In genomic region chr6:129279343-129280104, GRCh38 we compare ENCODE assay signal across 18 cellular contexts.
DNase-seq lines count a peak whose midpoint lies in the region; ATAC-seq and TF ChIP-seq lines count a peak whose summit lies in the region.
"Had no signal": no experiment of that assay in that cellular context is flagged by ENCODE, and none has a peak within 500 bp of the region (broad histone marks: within the 10 kb centered on the region; RNA-seq: fewer than 3 reads in every experiment).

No MANE protein-coding gene starts in this region.

- no peaks in the 10 kb centered on the region for H3K9me3 Mint-ChIP-seq in CD4-positive, alpha-beta memory T cell
- H3K9me3 Mint-ChIP-seq in natural killer cell treated with Interleukin-12 subunit alpha and Interleukin-12 subunit beta and Interleukin-15 and Interleukin-18, amount 100 ng/mL, for 72 hours = no peaks in the 10 kb centered on the region
- H3K9me3 Mint-ChIP-seq: CD4-positive, CD25-positive, alpha-beta regulatory T cell had no signal

- intact Hi-C loops in CD4-positive, alpha-beta memory T cell (cut with micrococcal nuclease) = no loop called here
- intact Hi-C loops in IMR-90 (cut with micrococcal nuclease) = no loop called here

- no TSS peak for BruUV-seq in IMR-90 (replicated peaks; lab: Mats Ljungman, UMichigan)

- H4K8ac ChIP-seq in IMR-90 (ENCODE audit: low read depth in 2 of 2, low read length in 2 of 2) = no peak overlapping the region

- H2AFZ ChIP-seq in IMR-90 (replicated peaks; ENCODE audit: low read length, poor library complexity) = no peak overlapping the region

- H2BK120ac ChIP-seq in IMR-90 (ENCODE audit: low read depth, low read length) = no peak overlapping the region

- H3K27me3 ChIP-seq in CD4-positive, alpha-beta memory T cell (ENCODE audit: insufficient read depth, low read length) = no peaks in the 10 kb centered on the region
- H3K27me3 ChIP-seq in IMR-90 (ENCODE audit: control insufficient read depth, insufficient read depth, low read length) = no peaks in the 10 kb centered on the region
- no peaks in the 10 kb centered on the region for H3K27me3 ChIP-seq in foreskin keratinocyte
- H3K27me3 ChIP-seq: SJCRH30 had no signal

- peak overlapping the region in 5 of 8 donors; percentile 6 to 60 (median 22) for H3K4me3 Mint-ChIP-seq in CD4-positive, alpha-beta memory T cell
- no peak overlapping the region for H3K4me3 Mint-ChIP-seq in natural killer cell treated with Interleukin-12 subunit alpha and Interleukin-12 subunit beta and Interleukin-15 and Interleukin-18, amount 100 ng/mL, for 72 hours
- H3K4me3 Mint-ChIP-seq: CD4-positive, CD25-positive, alpha-beta regulatory T cell had no signal

- ATAC-seq in IMR-90 (ENCODE audit: low read depth) = no peak
- ATAC-seq in foreskin keratinocyte = peak; percentile 84
- no peak for ATAC-seq in natural killer cell treated with Interleukin-12 subunit alpha and Interleukin-12 subunit beta and Interleukin-15 and Interleukin-18, amount 100 ng/mL, for 72 hours
- ATAC-seq in HG03175 (IDR thresholded peaks at IDR 0.05; ENCODE audit: unreplicated experiment) = no peak
- ATAC-seq in HG02970 (IDR thresholded peaks at IDR 0.05; ENCODE audit: low FRiP score, unreplicated experiment) = no peak
- ATAC-seq: K562 had no signal

- H3K36me3 Mint-ChIP-seq in CD4-positive, alpha-beta memory T cell = no peaks in the 10 kb centered on the region
- H3K36me3 Mint-ChIP-seq in natural killer cell treated with Interleukin-12 subunit alpha and Interleukin-12 subunit beta and Interleukin-15 and Interleukin-18, amount 100 ng/mL, for 72 hours = no peaks in the 10 kb centered on the region
- H3K36me3 Mint-ChIP-seq: CD4-positive, CD25-positive, alpha-beta regulatory T cell had no signal

- H3K36me3 ChIP-seq in CD4-positive, alpha-beta memory T cell (ENCODE audit: insufficient read depth, low read length) = no peaks in the 10 kb centered on the region
- H3K36me3 ChIP-seq in IMR-90 (ENCODE audit: control insufficient read depth, insufficient read depth, low read length) = no peaks in the 10 kb centered on the region
- H3K36me3 ChIP-seq: SJCRH30 had no signal

- H3K79me1 ChIP-seq in IMR-90 (ENCODE audit: low read depth in 1 of 2, low read length in 2 of 2) = no peaks in the 10 kb centered on the region

- H2AK5ac ChIP-seq in IMR-90 (ENCODE audit: low read depth, low read length) = no peak overlapping the region

- no peak overlapping the region for H3K56ac ChIP-seq in IMR-90 (ENCODE audit: extremely low read depth, insufficient read depth, low read length)

- no peak overlapping the region for H2BK15ac ChIP-seq in IMR-90 (ENCODE audit: low read depth, low read length)

- H4K5ac ChIP-seq in IMR-90 (ENCODE audit: low read depth, low read length) = no peak overlapping the region

- DNase-seq in CD4-positive, alpha-beta memory T cell = no peak
- DNase-seq in IMR-90 (no peak), foreskin keratinocyte (peak; percentile 33 to 58), NCI-H748 (lab: John Stamatoyannopoulos, UW; ENCODE audit: unreplicated experiment) (no peak)
- no peak for DNase-seq in natural killer cell treated with Interleukin-12 subunit alpha and Interleukin-12 subunit beta and Interleukin-15 and Interleukin-18, amount 100 ng/mL, for 72 hours (ENCODE audit: low spot score)
- DNase-seq: ACHN; AML-193; CD4-positive, CD25-positive, alpha-beta regulatory T cell; DND-41; HCEC 1CT; NCI-H187; NCI-H69; NK-92 treated with Interleukin-12 subunit alpha and Interleukin-12 subunit beta, amount 100 ng/mL, for 24 hours; RPMI8226; SJCRH30 had no signal

- H4K20me1 ChIP-seq in IMR-90 (ENCODE audit: insufficient read depth, low read length) = no peaks in the 10 kb centered on the region

- POLR2A ChIA-PET in CD4-positive, alpha-beta memory T cell (lab: Charles Lee; ENCODE audit: partially characterized antibody) = no interaction called here
- POLR2A ChIA-PET in IMR-90 (lab: Charles Lee; ENCODE audit: unreplicated experiment) = no interaction called here

- H3K14ac ChIP-seq in IMR-90 (replicated peaks; ENCODE audit: low read depth, low read length) = no peak overlapping the region

- peak overlapping the region; percentile 49 to 91 (median 82) for H3K27ac Mint-ChIP-seq in CD4-positive, alpha-beta memory T cell
- peak overlapping the region; percentile 3 to 27 for H3K27ac Mint-ChIP-seq in natural killer cell treated with Interleukin-12 subunit alpha and Interleukin-12 subunit beta and Interleukin-15 and Interleukin-18, amount 100 ng/mL, for 72 hours
- H3K27ac Mint-ChIP-seq: CD4-positive, CD25-positive, alpha-beta regulatory T cell had no signal

- peak overlapping the region; percentile 31 for H2AK9ac ChIP-seq in IMR-90 (replicated peaks; ENCODE audit: low read depth, low read length, poor library complexity)

- CTCF ChIA-PET in CD4-positive, alpha-beta memory T cell (lab: Charles Lee; ENCODE audit: partially characterized antibody) = no interaction called here
- CTCF ChIA-PET in IMR-90 (lab: Yijun Ruan, JAX) = interaction anchor here (0.6 kb wide), 1 partner anchor 17 kb away, joined by 3 read pairs; no protein-coding TSS in a partner anchor

- no CpG with 5 or more reads among the region's 7 CpGs for WGBS in IMR-90 (ENCODE audit: extremely low coverage in 2 of 2, insufficient read length in 1 of 2), 2 experiments

- no peak overlapping the region for H3K4ac ChIP-seq in IMR-90 (ENCODE audit: low read depth, low read length)

- H3K4me1 ChIP-seq in CD4-positive, alpha-beta memory T cell (ENCODE audit: insufficient read depth, low read length) = peaks cover 47% of the 10 kb centered on the region
- 0 out of 2 replicates have a peak, but pooled peaks cover 2% of the 10 kb centered on the region for H3K4me1 ChIP-seq in IMR-90 (ENCODE audit: control insufficient read depth, insufficient read depth, low read length)
- H3K4me1 ChIP-seq in foreskin keratinocyte = peaks cover 7% of the 10 kb centered on the region

- H3K9me1 ChIP-seq in IMR-90 (ENCODE audit: insufficient read depth, low read length) = no peaks in the 10 kb centered on the region

- H3K9ac ChIP-seq in IMR-90 (ENCODE audit: low read depth, low read length) = no peak overlapping the region

- dilution Hi-C loops in IMR-90 (cut with HindIII; ENCODE audit: low sequenced_read_pairs, unreplicated experiment) = no loop called here

- H3K23ac ChIP-seq in IMR-90 (ENCODE audit: low read depth, low read length) = no peak overlapping the region

- H3K27ac ChIP-seq in CD4-positive, alpha-beta memory T cell (ENCODE audit: low read depth, low read length) = peak overlapping the region; percentile 61
- no peak overlapping the region for H3K27ac ChIP-seq in IMR-90 (ENCODE audit: insufficient read depth, low read length)
- H3K27ac ChIP-seq in foreskin keratinocyte = no peak overlapping the region
- H3K27ac ChIP-seq: SJCRH30 had no signal

- H4K91ac ChIP-seq in IMR-90 (ENCODE audit: insufficient read depth, low read depth, low read length) = no peak overlapping the region

- TF ChIP-seq CTCF in IMR-90 (conservative IDR thresholded peaks at IDR 0.05; ENCODE audit: low read depth, low read length) = no peak
- TF ChIP-seq CTCF in foreskin keratinocyte (conservative IDR thresholded peaks at IDR 0.05) = no peak

- in situ Hi-C loops in IMR-90 (cut with MboI; ENCODE audit: low sequenced_read_pairs) = no loop called here

- no peak for TF ChIP-seq RAD21 in IMR-90 (IDR thresholded peaks at IDR 0.05; ENCODE audit: low read length)

- H3K4me1 Mint-ChIP-seq in CD4-positive, alpha-beta memory T cell = peaks cover 31 to 64% (median 46%) of the 10 kb centered on the region in 4 donors
- H3K4me1 Mint-ChIP-seq in natural killer cell treated with Interleukin-12 subunit alpha and Interleukin-12 subunit beta and Interleukin-15 and Interleukin-18, amount 100 ng/mL, for 72 hours (ENCODE audit: low read depth in 2 of 2) = peaks cover 36% of the 10 kb centered on the region in 2 donors

- H3K4me3 ChIP-seq in CD4-positive, alpha-beta memory T cell (ENCODE audit: low read length in 2 of 2) = no peak overlapping the region
- no peak overlapping the region for H3K4me3 ChIP-seq in IMR-90 (ENCODE audit: insufficient read depth, low read depth, low read length)
- H3K4me3 ChIP-seq: K562, SJCRH30 had no signal

- TF ChIP-seq POLR2A in IMR-90 (IDR thresholded peaks at IDR 0.05; ENCODE audit: low read depth, low read length) = no peak

- no peak overlapping the region for H2BK20ac ChIP-seq in IMR-90 (ENCODE audit: low read depth, low read length)

- H3K18ac ChIP-seq in IMR-90 (ENCODE audit: low read depth, low read length) = no peak overlapping the region

- H3K27me3 Mint-ChIP-seq in CD4-positive, alpha-beta memory T cell = peaks cover 0 to 2% of the 10 kb centered on the region in 2 donors
- H3K27me3 Mint-ChIP-seq in natural killer cell treated with Interleukin-12 subunit alpha and Interleukin-12 subunit beta and Interleukin-15 and Interleukin-18, amount 100 ng/mL, for 72 hours = no peaks in the 10 kb centered on the region
- H3K27me3 Mint-ChIP-seq: CD4-positive, CD25-positive, alpha-beta regulatory T cell had no signal

- H3K9me3 ChIP-seq in CD4-positive, alpha-beta memory T cell (ENCODE audit: control insufficient read depth in 1 of 2, low read length in 2 of 2) = no peaks in the 10 kb centered on the region
- H3K9me3 ChIP-seq in IMR-90 (ENCODE audit: control insufficient read depth, insufficient read depth, low read length) = no peaks in the 10 kb centered on the region
- H3K9me3 ChIP-seq: SJCRH30 had no signal

- H3K4me2 ChIP-seq in IMR-90 (ENCODE audit: low read depth, low read length) = no peak overlapping the region

- H2BK5ac ChIP-seq in IMR-90 (ENCODE audit: low read depth, low read length, poor library complexity, severe bottlenecking) = no peak overlapping the region

TF ChIP-seq in IMR-90, 13 proteins besides CTCF, POLR2A, EP300 and RAD21:
- TF ChIP-seq MXI1 (IDR thresholded peaks at IDR 0.05; ENCODE audit: borderline replicate concordance, low read depth, low read length) (no peak), BHLHE40 (IDR thresholded peaks at IDR 0.05; ENCODE audit: low read depth, low read length) (no peak), RCOR1 (IDR thresholded peaks at IDR 0.05; ENCODE audit: insufficient replicate concordance, low read length) (no peak), FOS (IDR thresholded peaks at IDR 0.05; ENCODE audit: low read depth, low read length) (no peak)
TF ChIP-seq in IMR-90: peak in this region for 0.

Comparison
In these comparisons a context has a peak if more than half of its experiments do, and no peak if none do; other contexts are left out.
1. DNase-seq: peak in foreskin keratinocyte (2 of 2); none in CD4-positive, alpha-beta memory T cell (0 of 5), IMR-90 (single experiment), natural killer cell treated with Interleukin-12 subunit alpha and Interleukin-12 subunit beta and Interleukin-15 and Interleukin-18, amount 100 ng/mL, for 72 hours (single experiment) and NCI-H748 (single experiment).